In genomic region chr15:85875756-85876155, GRCh38 we compare ENCODE assay signal across 37 cellular contexts.
"Had no signal": no experiment of that assay in that cellular context is flagged by ENCODE, and none has a peak within 500 bp of the region (broad histone marks: within the 10 kb centered on the region; RNA-seq: fewer than 3 reads in every experiment).

No MANE protein-coding gene starts in this region.

- ATAC-seq: activated naive CD4-positive, alpha-beta T cell treated with anti-CD3 and anti-CD28 coated beads, Interleukin-2, amount 50 U/mL, for 72 hours; activated naive CD8-positive, alpha-beta T cell treated with anti-CD3 and anti-CD28 coated beads, Interleukin-2, amount 50 U/mL, for 24 hours; activated T-cell treated with anti-CD3 and anti-CD28 coated beads, Interleukin-2, amount 50 U/mL, for 4 hours; activated T-cell treated with anti-CD3 and anti-CD28 coated beads, Interleukin-2, amount 50 U/mL, for 72 hours; activated T-helper 17 cell treated with anti-CD3 and anti-CD28 coated beads, Interleukin-2, amount 50 U/mL, for 72 hours; body of pancreas had no signal

- DNase-seq: activated effector memory CD4-positive, alpha-beta T cell treated with anti-CD3 and anti-CD28 coated beads, Interleukin-2, amount 50 U/mL, for 16 hours; activated effector memory CD4-positive, alpha-beta T cell treated with Interleukin-2 at 50 U/mL for 16 hours; activated gamma-delta T cell; activated gamma-delta T cell treated with Interleukin-2 at 50 U/mL for 16 hours; activated naive CD4-positive, alpha-beta T cell; activated naive CD4-positive, alpha-beta T cell treated with anti-CD3 and anti-CD28 coated beads for 36 hours; activated naive CD4-positive, alpha-beta T cell treated with anti-CD3 and anti-CD28 coated beads, Interleukin-2, amount 10 ng/mL, durations not matched to agents 7 days and 5 days; activated naive CD4-positive, alpha-beta T cell treated with anti-CD3 and anti-CD28 coated beads, Interleukin-2, amount 50 U/mL, for 16 hours; activated naive CD8-positive, alpha-beta T cell treated with anti-CD3 and anti-CD28 coated beads for 36 hours; activated naive CD8-positive, alpha-beta T cell treated with anti-CD3 and anti-CD28 coated beads, Interleukin-2, amount 10 ng/mL, durations not matched to agents 7 days and 5 days; activated naive CD8-positive, alpha-beta T cell treated with anti-CD3 and anti-CD28 coated beads, Interleukin-2, amount 50 U/mL, for 24 hours; activated T-cell treated with anti-CD3 and anti-CD28 coated beads, Interleukin-2, amount 50 U/mL, for 1 hour; activated T-cell treated with anti-CD3 and anti-CD28 coated beads, Interleukin-2, amount 50 U/mL, for 24 hours; activated T-cell treated with anti-CD3 and anti-CD28 coated beads, Interleukin-2, amount 50 U/mL, for 4 hours; activated T-cell treated with anti-CD3 and anti-CD28 coated beads, Interleukin-2, amount 50 U/mL, for 48 hours; activated T-cell treated with anti-CD3 and anti-CD28 coated beads, Interleukin-2, amount 50 U/mL, for 72 hours; adrenal gland; amniotic stem cell; amygdala; anterior cingulate cortex; aorta; body of pancreas; brain microvascular endothelial cell; caudate nucleus; central memory CD4-positive, alpha-beta T cell; cerebellar nuclear complex had no signal

- H3K27me3 Mint-ChIP-seq: brain had no signal

- H3K4me1 ChIP-seq: adrenal gland, ascending aorta, body of pancreas, breast epithelium had no signal

- H3K36me3 Mint-ChIP-seq: activated naive CD4-positive, alpha-beta T cell treated with anti-CD3 and anti-CD28 coated beads, Interleukin-2, amount 10 ng/mL, durations not matched to agents 7 days and 5 days; activated naive CD4-positive, alpha-beta T cell treated with anti-CD3 and anti-CD28 coated beads, Interleukin-2, amount 50 U/mL, for 24 hours; activated naive CD4-positive, alpha-beta T cell treated with anti-CD3 and anti-CD28 coated beads, Interleukin-2, amount 50 U/mL, for 72 hours; activated naive CD8-positive, alpha-beta T cell; activated naive CD8-positive, alpha-beta T cell treated with anti-CD3 and anti-CD28 coated beads for 36 hours; activated naive CD8-positive, alpha-beta T cell treated with anti-CD3 and anti-CD28 coated beads, Interleukin-2, amount 10 ng/mL, durations not matched to agents 7 days and 5 days had no signal

- H3K4me1 Mint-ChIP-seq: activated naive CD4-positive, alpha-beta T cell treated with anti-CD3 and anti-CD28 coated beads, Interleukin-2, amount 10 ng/mL, durations not matched to agents 7 days and 5 days; activated naive CD4-positive, alpha-beta T cell treated with anti-CD3 and anti-CD28 coated beads, Interleukin-2, amount 50 U/mL, for 24 hours; activated naive CD8-positive, alpha-beta T cell treated with anti-CD3 and anti-CD28 coated beads for 36 hours; activated naive CD8-positive, alpha-beta T cell treated with anti-CD3 and anti-CD28 coated beads, Interleukin-2, amount 10 ng/mL, durations not matched to agents 7 days and 5 days; activated naive CD8-positive, alpha-beta T cell treated with anti-CD3 and anti-CD28 coated beads, Interleukin-2, amount 50 U/mL, for 24 hours; activated T-helper 17 cell treated with anti-CD3 and anti-CD28 coated beads, Interleukin-2, amount 50 U/mL, for 72 hours; central memory CD8-positive, alpha-beta T cell had no signal

- H3K9me3 ChIP-seq: adrenal gland, ascending aorta, body of pancreas, breast epithelium had no signal

- H3K27ac Mint-ChIP-seq: activated naive CD4-positive, alpha-beta T cell treated with anti-CD3 and anti-CD28 coated beads for 36 hours; activated naive CD4-positive, alpha-beta T cell treated with anti-CD3 and anti-CD28 coated beads, Interleukin-2, amount 10 ng/mL, durations not matched to agents 7 days and 5 days; activated naive CD4-positive, alpha-beta T cell treated with anti-CD3 and anti-CD28 coated beads, Interleukin-2, amount 50 U/mL, for 24 hours; activated naive CD4-positive, alpha-beta T cell treated with anti-CD3 and anti-CD28 coated beads, Interleukin-2, amount 50 U/mL, for 72 hours; activated naive CD8-positive, alpha-beta T cell; activated naive CD8-positive, alpha-beta T cell treated with anti-CD3 and anti-CD28 coated beads for 36 hours; activated naive CD8-positive, alpha-beta T cell treated with anti-CD3 and anti-CD28 coated beads, Interleukin-2, amount 10 ng/mL, durations not matched to agents 7 days and 5 days; activated naive CD8-positive, alpha-beta T cell treated with anti-CD3 and anti-CD28 coated beads, Interleukin-2, amount 50 U/mL, for 24 hours; activated T-cell treated with anti-CD3 and anti-CD28 coated beads, Interleukin-2, amount 50 U/mL, for 24 hours; activated T-cell treated with anti-CD3 and anti-CD28 coated beads, Interleukin-2, amount 50 U/mL, for 72 hours; activated T-helper 1 cell treated with anti-CD3 and anti-CD28 coated beads, Interleukin-12 subunit alpha, Interleukin-12 subunit beta, Interleukin-2, Interleukin-4 antibody, amounts not matched to agents 30 ng/mL and 10 ng/mL and 1 ng/mL, durations not matched to agents 14 hours and 24 hours and 36 hours; activated T-helper 17 cell treated with anti-CD3 and anti-CD28 coated beads, Interleukin-2, amount 50 U/mL, for 72 hours; activated T-helper 2 cell treated with anti-CD3 and anti-CD28 coated beads, Interferon-gamma antibody, Interleukin-2, Interleukin-4, amounts not matched to agents 10 μg/mL and 5 μg/mL and 100 μg/mL, durations not matched to agents 14 hours and 24 hours and 36 hours; brain had no signal

- H3K4me3 ChIP-seq: adrenal gland, ascending aorta, body of pancreas, breast epithelium, cardiac muscle cell had no signal

- H3K9me3 Mint-ChIP-seq: activated naive CD4-positive, alpha-beta T cell treated with anti-CD3 and anti-CD28 coated beads for 36 hours; activated naive CD4-positive, alpha-beta T cell treated with anti-CD3 and anti-CD28 coated beads, Interleukin-2, amount 10 ng/mL, durations not matched to agents 7 days and 5 days; activated naive CD4-positive, alpha-beta T cell treated with anti-CD3 and anti-CD28 coated beads, Interleukin-2, amount 50 U/mL, for 24 hours; activated naive CD4-positive, alpha-beta T cell treated with anti-CD3 and anti-CD28 coated beads, Interleukin-2, amount 50 U/mL, for 72 hours; activated naive CD8-positive, alpha-beta T cell treated with anti-CD3 and anti-CD28 coated beads for 36 hours; activated naive CD8-positive, alpha-beta T cell treated with anti-CD3 and anti-CD28 coated beads, Interleukin-2, amount 10 ng/mL, durations not matched to agents 7 days and 5 days; activated naive CD8-positive, alpha-beta T cell treated with anti-CD3 and anti-CD28 coated beads, Interleukin-2, amount 50 U/mL, for 24 hours; activated T-cell treated with anti-CD3 and anti-CD28 coated beads, Interleukin-2, amount 50 U/mL, for 24 hours; activated T-cell treated with anti-CD3 and anti-CD28 coated beads, Interleukin-2, amount 50 U/mL, for 4 hours; activated T-cell treated with anti-CD3 and anti-CD28 coated beads, Interleukin-2, amount 50 U/mL, for 72 hours; activated T-helper 1 cell treated with anti-CD3 and anti-CD28 coated beads, Interleukin-12 subunit alpha, Interleukin-12 subunit beta, Interleukin-2, Interleukin-4 antibody, amounts not matched to agents 30 ng/mL and 10 ng/mL and 1 ng/mL, durations not matched to agents 14 hours and 24 hours and 36 hours; activated T-helper 17 cell treated with anti-CD3 and anti-CD28 coated beads, Interleukin-2, amount 50 U/mL, for 72 hours; activated T-helper 2 cell treated with anti-CD3 and anti-CD28 coated beads, Interferon-gamma antibody, Interleukin-2, Interleukin-4, amounts not matched to agents 10 μg/mL and 5 μg/mL and 100 μg/mL, durations not matched to agents 14 hours and 24 hours and 36 hours; central memory CD8-positive, alpha-beta T cell had no signal

- H3K27ac ChIP-seq: adrenal gland, ascending aorta, body of pancreas, brain microvascular endothelial cell, breast epithelium, cardiac muscle cell had no signal

- H3K27me3 ChIP-seq: ascending aorta, body of pancreas, brain microvascular endothelial cell had no signal

- H3K36me3 ChIP-seq: adrenal gland, ascending aorta, brain microvascular endothelial cell, breast epithelium, cardiac muscle cell had no signal

- H3K4me3 Mint-ChIP-seq: activated naive CD4-positive, alpha-beta T cell treated with anti-CD3 and anti-CD28 coated beads for 36 hours; activated naive CD4-positive, alpha-beta T cell treated with anti-CD3 and anti-CD28 coated beads, Interleukin-2, amount 10 ng/mL, durations not matched to agents 7 days and 5 days; activated naive CD4-positive, alpha-beta T cell treated with anti-CD3 and anti-CD28 coated beads, Interleukin-2, amount 50 U/mL, for 24 hours; activated naive CD8-positive, alpha-beta T cell; activated naive CD8-positive, alpha-beta T cell treated with anti-CD3 and anti-CD28 coated beads for 36 hours; activated naive CD8-positive, alpha-beta T cell treated with anti-CD3 and anti-CD28 coated beads, Interleukin-2, amount 10 ng/mL, durations not matched to agents 7 days and 5 days; activated naive CD8-positive, alpha-beta T cell treated with anti-CD3 and anti-CD28 coated beads, Interleukin-2, amount 50 U/mL, for 24 hours; activated T-cell treated with anti-CD3 and anti-CD28 coated beads, Interleukin-2, amount 50 U/mL, for 24 hours; activated T-cell treated with anti-CD3 and anti-CD28 coated beads, Interleukin-2, amount 50 U/mL, for 4 hours; activated T-cell treated with anti-CD3 and anti-CD28 coated beads, Interleukin-2, amount 50 U/mL, for 72 hours; activated T-helper 1 cell treated with anti-CD3 and anti-CD28 coated beads, Interleukin-12 subunit alpha, Interleukin-12 subunit beta, Interleukin-2, Interleukin-4 antibody, amounts not matched to agents 30 ng/mL and 10 ng/mL and 1 ng/mL, durations not matched to agents 14 hours and 24 hours and 36 hours; activated T-helper 17 cell treated with anti-CD3 and anti-CD28 coated beads, Interleukin-2, amount 50 U/mL, for 72 hours; brain; central memory CD8-positive, alpha-beta T cell had no signal
